Comparison of ENCODE assay signal across 1 cellular context in the genomic region with DNA sequence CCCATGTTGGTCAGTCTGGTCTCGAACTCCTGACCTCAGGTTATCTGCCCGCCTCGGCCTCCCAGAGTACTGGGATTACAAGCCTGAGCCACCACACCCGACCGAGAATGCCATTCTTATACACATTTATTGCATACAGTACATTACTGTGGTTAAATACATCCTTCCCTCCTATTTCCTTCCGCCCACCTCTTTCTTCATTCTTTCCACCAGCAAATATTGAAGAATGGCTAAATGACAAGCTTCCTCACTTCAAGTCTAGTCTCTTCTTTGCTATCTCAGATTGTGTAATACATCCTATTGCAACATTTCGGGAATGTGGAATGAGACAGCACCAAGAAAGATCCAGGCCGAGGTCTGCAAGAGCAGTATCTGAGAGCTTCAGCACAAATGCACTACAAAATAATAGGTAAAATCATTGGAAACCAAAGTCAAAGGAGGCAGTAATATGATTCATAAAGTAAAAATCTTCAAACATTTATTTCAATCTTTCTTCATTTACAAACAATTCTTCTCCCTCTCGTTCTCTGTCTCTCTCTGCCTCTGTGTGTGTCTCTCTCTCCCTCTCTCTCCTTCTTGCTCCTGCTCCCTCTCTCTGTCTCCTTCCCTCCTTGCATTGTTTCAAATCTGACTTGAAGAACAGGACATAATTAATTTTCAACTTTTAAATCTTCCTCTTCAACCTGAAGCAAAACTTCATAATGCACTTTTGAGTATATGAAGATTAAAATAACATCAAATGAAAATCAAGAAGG.
TF ChIP-seq lines count a peak whose summit lies in the region.

No MANE protein-coding gene starts in this region.

TF ChIP-seq in HepG2, 621 proteins besides CTCF, POLR2A, EP300 and RAD21 (continued from another document and continues in another):
- TF ChIP-seq, protein P1, sequence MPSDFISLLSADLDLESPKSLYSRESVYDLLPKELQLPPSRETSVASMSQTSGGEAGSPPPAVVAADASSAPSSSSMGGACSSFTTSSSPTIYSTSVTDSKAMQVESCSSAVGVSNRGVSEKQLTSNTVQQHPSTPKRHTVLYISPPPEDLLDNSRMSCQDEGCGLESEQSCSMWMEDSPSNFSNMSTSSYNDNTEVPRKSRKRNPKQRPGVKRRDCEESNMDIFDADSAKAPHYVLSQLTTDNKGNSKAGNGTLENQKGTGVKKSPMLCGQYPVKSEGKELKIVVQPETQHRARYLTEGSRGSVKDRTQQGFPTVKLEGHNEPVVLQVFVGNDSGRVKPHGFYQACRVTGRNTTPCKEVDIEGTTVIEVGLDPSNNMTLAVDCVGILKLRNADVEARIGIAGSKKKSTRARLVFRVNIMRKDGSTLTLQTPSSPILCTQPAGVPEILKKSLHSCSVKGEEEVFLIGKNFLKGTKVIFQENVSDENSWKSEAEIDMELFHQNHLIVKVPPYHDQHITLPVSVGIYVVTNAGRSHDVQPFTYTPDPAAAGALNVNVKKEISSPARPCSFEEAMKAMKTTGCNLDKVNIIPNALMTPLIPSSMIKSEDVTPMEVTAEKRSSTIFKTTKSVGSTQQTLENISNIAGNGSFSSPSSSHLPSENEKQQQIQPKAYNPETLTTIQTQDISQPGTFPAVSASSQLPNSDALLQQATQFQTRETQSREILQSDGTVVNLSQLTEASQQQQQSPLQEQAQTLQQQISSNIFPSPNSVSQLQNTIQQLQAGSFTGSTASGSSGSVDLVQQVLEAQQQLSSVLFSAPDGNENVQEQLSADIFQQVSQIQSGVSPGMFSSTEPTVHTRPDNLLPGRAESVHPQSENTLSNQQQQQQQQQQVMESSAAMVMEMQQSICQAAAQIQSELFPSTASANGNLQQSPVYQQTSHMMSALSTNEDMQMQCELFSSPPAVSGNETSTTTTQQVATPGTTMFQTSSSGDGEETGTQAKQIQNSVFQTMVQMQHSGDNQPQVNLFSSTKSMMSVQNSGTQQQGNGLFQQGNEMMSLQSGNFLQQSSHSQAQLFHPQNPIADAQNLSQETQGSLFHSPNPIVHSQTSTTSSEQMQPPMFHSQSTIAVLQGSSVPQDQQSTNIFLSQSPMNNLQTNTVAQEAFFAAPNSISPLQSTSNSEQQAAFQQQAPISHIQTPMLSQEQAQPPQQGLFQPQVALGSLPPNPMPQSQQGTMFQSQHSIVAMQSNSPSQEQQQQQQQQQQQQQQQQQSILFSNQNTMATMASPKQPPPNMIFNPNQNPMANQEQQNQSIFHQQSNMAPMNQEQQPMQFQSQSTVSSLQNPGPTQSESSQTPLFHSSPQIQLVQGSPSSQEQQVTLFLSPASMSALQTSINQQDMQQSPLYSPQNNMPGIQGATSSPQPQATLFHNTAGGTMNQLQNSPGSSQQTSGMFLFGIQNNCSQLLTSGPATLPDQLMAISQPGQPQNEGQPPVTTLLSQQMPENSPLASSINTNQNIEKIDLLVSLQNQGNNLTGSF (CRISPR knock-in tag; IDR thresholded peaks at IDR 0.05) = no peak
- TF ChIP-seq RBAK (CRISPR knock-in tag; IDR thresholded peaks at IDR 0.05) (0 out of 2 replicates have a peak, but pooled peaks have one; percentile 49), ZSCAN21 (CRISPR knock-in tag; IDR thresholded peaks at IDR 0.05; ENCODE audit: borderline replicate concordance) (no peak), MZF1 (CRISPR knock-in tag; IDR thresholded peaks at IDR 0.05; ENCODE audit: borderline replicate concordance) (no peak), GZF1 (CRISPR knock-in tag; IDR thresholded peaks at IDR 0.05) (no peak), ZKSCAN8 (CRISPR knock-in tag; IDR thresholded peaks at IDR 0.05; ENCODE audit: borderline replicate concordance) (peak; percentile 58; the same call in 1 of the 2 replicates), ZNF430 (CRISPR knock-in tag; IDR thresholded peaks at IDR 0.05) (no peak), SP2 (CRISPR knock-in tag; IDR thresholded peaks at IDR 0.05) (no peak), SMAD9 (CRISPR knock-in tag; IDR thresholded peaks at IDR 0.05) (no peak), GATA4 (IDR thresholded peaks at IDR 0.05; ENCODE audit: borderline replicate concordance, low read depth) (peak; percentile 72), ZNF768 (CRISPR knock-in tag; IDR thresholded peaks at IDR 0.05) (no peak), MTF1 (CRISPR knock-in tag; IDR thresholded peaks at IDR 0.05) (no peak), ZNF572 (CRISPR knock-in tag; IDR thresholded peaks at IDR 0.05) (no peak), CEBPG (CRISPR knock-in tag; IDR thresholded peaks at IDR 0.05) (peak; percentile 99), MIER2 (CRISPR knock-in tag; IDR thresholded peaks at IDR 0.05) (0 out of 2 replicates have a peak, but pooled peaks have one; percentile 23), RCOR2 (CRISPR knock-in tag; IDR thresholded peaks at IDR 0.05) (peak; percentile 84), ZFY (CRISPR knock-in tag; IDR thresholded peaks at IDR 0.05) (no peak), ZSCAN22 (CRISPR knock-in tag; IDR thresholded peaks at IDR 0.05) (no peak), FOXP1 (IDR thresholded peaks at IDR 0.05) (no peak), FOXP1 (CRISPR knock-in tag; IDR thresholded peaks at IDR 0.05) (peak; percentile 48; the same call in 1 of the 2 replicates), ZNF557 (CRISPR knock-in tag; IDR thresholded peaks at IDR 0.05) (peak; percentile 98), SSRP1 (CRISPR knock-in tag; IDR thresholded peaks at IDR 0.05) (0 out of 2 replicates have a peak, but pooled peaks have one; percentile 64), TBL1XR1 (IDR thresholded peaks at IDR 0.05; ENCODE audit: borderline replicate concordance, low read length, partially characterized antibody) (peak; percentile 38), SIN3B (IDR thresholded peaks at IDR 0.05; ENCODE audit: low read length) (no peak), ZNF136 (CRISPR knock-in tag; IDR thresholded peaks at IDR 0.05; ENCODE audit: low read depth) (no peak), HMG20B (CRISPR knock-in tag; conservative IDR thresholded peaks at IDR 0.05) (0 out of 2 replicates have a peak, but pooled peaks have one; percentile 56), SKI (IDR thresholded peaks at IDR 0.05; ENCODE audit: partially characterized antibody) (peak; percentile 38), CEBPB (IDR thresholded peaks at IDR 0.05; ENCODE audit: borderline replicate concordance, low read depth, low read length) (peak; percentile 99)
- TF ChIP-seq, protein P2, sequence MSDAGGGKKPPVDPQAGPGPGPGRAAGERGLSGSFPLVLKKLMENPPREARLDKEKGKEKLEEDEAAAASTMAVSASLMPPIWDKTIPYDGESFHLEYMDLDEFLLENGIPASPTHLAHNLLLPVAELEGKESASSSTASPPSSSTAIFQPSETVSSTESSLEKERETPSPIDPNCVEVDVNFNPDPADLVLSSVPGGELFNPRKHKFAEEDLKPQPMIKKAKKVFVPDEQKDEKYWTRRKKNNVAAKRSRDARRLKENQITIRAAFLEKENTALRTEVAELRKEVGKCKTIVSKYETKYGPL (CRISPR knock-in tag; IDR thresholded peaks at IDR 0.05) = peak; percentile 80; the same call in 1 of the 2 replicates
- TF ChIP-seq, protein P3, sequence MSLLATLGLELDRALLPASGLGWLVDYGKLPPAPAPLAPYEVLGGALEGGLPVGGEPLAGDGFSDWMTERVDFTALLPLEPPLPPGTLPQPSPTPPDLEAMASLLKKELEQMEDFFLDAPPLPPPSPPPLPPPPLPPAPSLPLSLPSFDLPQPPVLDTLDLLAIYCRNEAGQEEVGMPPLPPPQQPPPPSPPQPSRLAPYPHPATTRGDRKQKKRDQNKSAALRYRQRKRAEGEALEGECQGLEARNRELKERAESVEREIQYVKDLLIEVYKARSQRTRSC (CRISPR knock-in tag; IDR thresholded peaks at IDR 0.05; ENCODE audit: low read depth) = no peak
- TF ChIP-seq, protein P4, sequence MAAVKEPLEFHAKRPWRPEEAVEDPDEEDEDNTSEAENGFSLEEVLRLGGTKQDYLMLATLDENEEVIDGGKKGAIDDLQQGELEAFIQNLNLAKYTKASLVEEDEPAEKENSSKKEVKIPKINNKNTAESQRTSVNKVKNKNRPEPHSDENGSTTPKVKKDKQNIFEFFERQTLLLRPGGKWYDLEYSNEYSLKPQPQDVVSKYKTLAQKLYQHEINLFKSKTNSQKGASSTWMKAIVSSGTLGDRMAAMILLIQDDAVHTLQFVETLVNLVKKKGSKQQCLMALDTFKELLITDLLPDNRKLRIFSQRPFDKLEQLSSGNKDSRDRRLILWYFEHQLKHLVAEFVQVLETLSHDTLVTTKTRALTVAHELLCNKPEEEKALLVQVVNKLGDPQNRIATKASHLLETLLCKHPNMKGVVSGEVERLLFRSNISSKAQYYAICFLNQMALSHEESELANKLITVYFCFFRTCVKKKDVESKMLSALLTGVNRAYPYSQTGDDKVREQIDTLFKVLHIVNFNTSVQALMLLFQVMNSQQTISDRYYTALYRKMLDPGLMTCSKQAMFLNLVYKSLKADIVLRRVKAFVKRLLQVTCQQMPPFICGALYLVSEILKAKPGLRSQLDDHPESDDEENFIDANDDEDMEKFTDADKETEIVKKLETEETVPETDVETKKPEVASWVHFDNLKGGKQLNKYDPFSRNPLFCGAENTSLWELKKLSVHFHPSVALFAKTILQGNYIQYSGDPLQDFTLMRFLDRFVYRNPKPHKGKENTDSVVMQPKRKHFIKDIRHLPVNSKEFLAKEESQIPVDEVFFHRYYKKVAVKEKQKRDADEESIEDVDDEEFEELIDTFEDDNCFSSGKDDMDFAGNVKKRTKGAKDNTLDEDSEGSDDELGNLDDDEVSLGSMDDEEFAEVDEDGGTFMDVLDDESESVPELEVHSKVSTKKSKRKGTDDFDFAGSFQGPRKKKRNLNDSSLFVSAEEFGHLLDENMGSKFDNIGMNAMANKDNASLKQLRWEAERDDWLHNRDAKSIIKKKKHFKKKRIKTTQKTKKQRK (IDR thresholded peaks at IDR 0.05; ENCODE audit: low read length) = no peak
- TF ChIP-seq, protein P5, sequence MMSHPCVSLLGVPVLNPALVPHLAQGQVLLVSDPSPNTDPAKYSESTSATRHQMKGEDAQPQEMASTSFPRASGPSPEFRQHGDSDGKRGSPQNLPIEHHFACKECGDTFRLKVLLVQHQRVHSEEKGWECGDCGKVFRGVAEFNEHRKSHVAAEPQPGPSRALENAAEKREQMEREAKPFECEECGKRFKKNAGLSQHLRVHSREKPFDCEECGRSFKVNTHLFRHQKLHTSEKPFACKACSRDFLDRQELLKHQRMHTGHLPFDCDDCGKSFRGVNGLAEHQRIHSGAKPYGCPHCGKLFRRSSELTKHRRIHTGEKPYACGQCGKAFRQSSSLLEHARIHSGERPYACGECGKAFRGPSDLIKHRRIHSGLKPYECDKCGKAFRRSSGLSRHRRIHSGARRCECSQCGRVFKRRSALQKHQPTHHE (CRISPR knock-in tag; IDR thresholded peaks at IDR 0.05; ENCODE audit: borderline replicate concordance) = no peak
- TF ChIP-seq, protein P6, sequence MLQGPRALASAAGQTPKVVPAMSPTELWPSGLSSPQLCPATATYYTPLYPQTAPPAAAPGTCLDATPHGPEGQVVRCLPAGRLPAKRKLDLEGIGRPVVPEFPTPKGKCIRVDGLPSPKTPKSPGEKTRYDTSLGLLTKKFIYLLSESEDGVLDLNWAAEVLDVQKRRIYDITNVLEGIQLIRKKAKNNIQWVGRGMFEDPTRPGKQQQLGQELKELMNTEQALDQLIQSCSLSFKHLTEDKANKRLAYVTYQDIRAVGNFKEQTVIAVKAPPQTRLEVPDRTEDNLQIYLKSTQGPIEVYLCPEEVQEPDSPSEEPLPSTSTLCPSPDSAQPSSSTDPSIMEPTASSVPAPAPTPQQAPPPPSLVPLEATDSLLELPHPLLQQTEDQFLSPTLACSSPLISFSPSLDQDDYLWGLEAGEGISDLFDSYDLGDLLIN (CRISPR knock-in tag; IDR thresholded peaks at IDR 0.05; ENCODE audit: borderline replicate concordance) = no peak
- TF ChIP-seq, protein P7, sequence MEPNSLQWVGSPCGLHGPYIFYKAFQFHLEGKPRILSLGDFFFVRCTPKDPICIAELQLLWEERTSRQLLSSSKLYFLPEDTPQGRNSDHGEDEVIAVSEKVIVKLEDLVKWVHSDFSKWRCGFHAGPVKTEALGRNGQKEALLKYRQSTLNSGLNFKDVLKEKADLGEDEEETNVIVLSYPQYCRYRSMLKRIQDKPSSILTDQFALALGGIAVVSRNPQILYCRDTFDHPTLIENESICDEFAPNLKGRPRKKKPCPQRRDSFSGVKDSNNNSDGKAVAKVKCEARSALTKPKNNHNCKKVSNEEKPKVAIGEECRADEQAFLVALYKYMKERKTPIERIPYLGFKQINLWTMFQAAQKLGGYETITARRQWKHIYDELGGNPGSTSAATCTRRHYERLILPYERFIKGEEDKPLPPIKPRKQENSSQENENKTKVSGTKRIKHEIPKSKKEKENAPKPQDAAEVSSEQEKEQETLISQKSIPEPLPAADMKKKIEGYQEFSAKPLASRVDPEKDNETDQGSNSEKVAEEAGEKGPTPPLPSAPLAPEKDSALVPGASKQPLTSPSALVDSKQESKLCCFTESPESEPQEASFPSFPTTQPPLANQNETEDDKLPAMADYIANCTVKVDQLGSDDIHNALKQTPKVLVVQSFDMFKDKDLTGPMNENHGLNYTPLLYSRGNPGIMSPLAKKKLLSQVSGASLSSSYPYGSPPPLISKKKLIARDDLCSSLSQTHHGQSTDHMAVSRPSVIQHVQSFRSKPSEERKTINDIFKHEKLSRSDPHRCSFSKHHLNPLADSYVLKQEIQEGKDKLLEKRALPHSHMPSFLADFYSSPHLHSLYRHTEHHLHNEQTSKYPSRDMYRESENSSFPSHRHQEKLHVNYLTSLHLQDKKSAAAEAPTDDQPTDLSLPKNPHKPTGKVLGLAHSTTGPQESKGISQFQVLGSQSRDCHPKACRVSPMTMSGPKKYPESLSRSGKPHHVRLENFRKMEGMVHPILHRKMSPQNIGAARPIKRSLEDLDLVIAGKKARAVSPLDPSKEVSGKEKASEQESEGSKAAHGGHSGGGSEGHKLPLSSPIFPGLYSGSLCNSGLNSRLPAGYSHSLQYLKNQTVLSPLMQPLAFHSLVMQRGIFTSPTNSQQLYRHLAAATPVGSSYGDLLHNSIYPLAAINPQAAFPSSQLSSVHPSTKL (CRISPR knock-in tag; IDR thresholded peaks at IDR 0.05) = peak; percentile 96
- TF ChIP-seq, protein P8, sequence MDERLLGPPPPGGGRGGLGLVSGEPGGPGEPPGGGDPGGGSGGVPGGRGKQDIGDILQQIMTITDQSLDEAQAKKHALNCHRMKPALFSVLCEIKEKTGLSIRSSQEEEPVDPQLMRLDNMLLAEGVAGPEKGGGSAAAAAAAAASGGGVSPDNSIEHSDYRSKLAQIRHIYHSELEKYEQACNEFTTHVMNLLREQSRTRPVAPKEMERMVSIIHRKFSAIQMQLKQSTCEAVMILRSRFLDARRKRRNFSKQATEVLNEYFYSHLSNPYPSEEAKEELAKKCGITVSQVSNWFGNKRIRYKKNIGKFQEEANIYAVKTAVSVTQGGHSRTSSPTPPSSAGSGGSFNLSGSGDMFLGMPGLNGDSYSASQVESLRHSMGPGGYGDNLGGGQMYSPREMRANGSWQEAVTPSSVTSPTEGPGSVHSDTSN (CRISPR knock-in tag; IDR thresholded peaks at IDR 0.05) = no peak
- TF ChIP-seq, protein P9, sequence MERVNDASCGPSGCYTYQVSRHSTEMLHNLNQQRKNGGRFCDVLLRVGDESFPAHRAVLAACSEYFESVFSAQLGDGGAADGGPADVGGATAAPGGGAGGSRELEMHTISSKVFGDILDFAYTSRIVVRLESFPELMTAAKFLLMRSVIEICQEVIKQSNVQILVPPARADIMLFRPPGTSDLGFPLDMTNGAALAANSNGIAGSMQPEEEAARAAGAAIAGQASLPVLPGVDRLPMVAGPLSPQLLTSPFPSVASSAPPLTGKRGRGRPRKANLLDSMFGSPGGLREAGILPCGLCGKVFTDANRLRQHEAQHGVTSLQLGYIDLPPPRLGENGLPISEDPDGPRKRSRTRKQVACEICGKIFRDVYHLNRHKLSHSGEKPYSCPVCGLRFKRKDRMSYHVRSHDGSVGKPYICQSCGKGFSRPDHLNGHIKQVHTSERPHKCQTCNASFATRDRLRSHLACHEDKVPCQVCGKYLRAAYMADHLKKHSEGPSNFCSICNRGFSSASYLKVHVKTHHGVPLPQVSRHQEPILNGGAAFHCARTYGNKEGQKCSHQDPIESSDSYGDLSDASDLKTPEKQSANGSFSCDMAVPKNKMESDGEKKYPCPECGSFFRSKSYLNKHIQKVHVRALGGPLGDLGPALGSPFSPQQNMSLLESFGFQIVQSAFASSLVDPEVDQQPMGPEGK (CRISPR knock-in tag; IDR thresholded peaks at IDR 0.05) = no peak; the same call in 1 of the 2 replicates
